ENCODE assay signal across 28 cellular contexts in the genomic region with DNA sequence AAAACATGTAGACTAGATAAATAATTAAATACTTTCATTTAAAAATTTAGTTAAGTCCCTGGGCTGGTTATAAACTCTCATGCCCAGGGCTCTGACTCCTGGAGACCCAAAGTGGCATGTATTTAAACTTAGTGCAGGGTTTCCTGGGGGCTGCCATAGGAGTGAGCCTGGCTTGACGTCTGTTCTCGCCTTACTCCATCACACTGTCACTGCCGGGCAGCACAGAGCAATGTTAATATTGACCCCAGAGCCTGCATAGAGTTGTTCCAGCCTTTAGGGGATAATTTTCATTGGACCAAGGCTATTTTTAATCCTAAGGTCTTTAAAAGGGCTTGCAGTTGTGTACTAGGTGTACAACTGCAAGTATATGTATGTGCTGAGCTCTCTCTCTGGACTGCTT.
"Had no signal": no experiment of that assay in that cellular context is flagged by ENCODE, and none has a peak within 500 bp of the region (broad histone marks: within the 10 kb centered on the region; RNA-seq: fewer than 3 reads in every experiment).

No MANE protein-coding gene starts in this region.

- H3K27me3 ChIP-seq: ascending aorta, breast epithelium, esophagus muscularis mucosa, foreskin keratinocyte, heart right ventricle had no signal

- ATAC-seq: activated CD4-positive, alpha-beta T cell treated with anti-CD3 and anti-CD28 coated beads for 36 hours; activated CD8-positive, alpha-beta memory T cell treated with anti-CD3 and anti-CD28 coated beads, Interleukin-2, amount 10 ng/mL, durations not matched to agents 7 days and 5 days; activated CD8-positive, alpha-beta T cell treated with anti-CD3 and anti-CD28 coated beads, Interleukin-2, amount 10 ng/mL, durations not matched to agents 7 days and 5 days; activated naive CD4-positive, alpha-beta T cell treated with anti-CD3 and anti-CD28 coated beads, Interleukin-2, amount 50 U/mL, for 72 hours; effector memory CD8-positive, alpha-beta T cell; foreskin keratinocyte had no signal

- H3K9me3 ChIP-seq: breast epithelium had no signal

- H3K36me3 ChIP-seq: ascending aorta, breast epithelium, esophagus muscularis mucosa had no signal

- H3K4me3 ChIP-seq: ascending aorta, breast epithelium, esophagus muscularis mucosa, heart right ventricle had no signal

- H3K4me1 ChIP-seq: ascending aorta, breast epithelium, foreskin keratinocyte had no signal

- H3K27ac ChIP-seq: ascending aorta, breast epithelium, esophagus muscularis mucosa, foreskin keratinocyte had no signal

- DNase-seq: activated CD4-positive, alpha-beta memory T cell treated with anti-CD3 and anti-CD28 coated beads for 36 hours; activated CD4-positive, alpha-beta T cell treated with anti-CD3 and anti-CD28 coated beads for 36 hours; activated CD4-positive, alpha-beta T cell treated with anti-CD3 and anti-CD28 coated beads, Interleukin-2, amount 10 ng/mL, durations not matched to agents 24 days and 14 days; activated CD4-positive, CD25-positive, alpha-beta regulatory T cell; activated CD4-positive, CD25-positive, alpha-beta regulatory T cell treated with anti-CD3 and anti-CD28 coated beads, Interleukin-2, amount 50 U/mL, for 72 hours; activated CD8-positive, alpha-beta memory T cell treated with anti-CD3 and anti-CD28 coated beads, Interleukin-2, amount 10 ng/mL, durations not matched to agents 7 days and 5 days; activated CD8-positive, alpha-beta memory T cell treated with anti-CD3 and anti-CD28 coated beads, Interleukin-2, amount 50 U/mL, for 4 hours; activated CD8-positive, alpha-beta T cell treated with anti-CD3 and anti-CD28 coated beads, Interleukin-2, amount 10 ng/mL, durations not matched to agents 7 days and 5 days; activated gamma-delta T cell; activated naive CD4-positive, alpha-beta T cell; activated naive CD4-positive, alpha-beta T cell treated with anti-CD3 and anti-CD28 coated beads, Interleukin-2, amount 10 ng/mL, durations not matched to agents 7 days and 5 days; activated naive CD8-positive, alpha-beta T cell treated with anti-CD3 and anti-CD28 coated beads, Interleukin-2, amount 10 ng/mL, durations not matched to agents 7 days and 5 days; activated T-cell treated with anti-CD3 and anti-CD28 coated beads, Interleukin-2, amount 50 U/mL, for 1 hour; activated T-cell treated with anti-CD3 and anti-CD28 coated beads, Interleukin-2, amount 50 U/mL, for 48 hours; caudate nucleus; cortex of kidney; dermis blood vessel endothelial cell; effector CD4-positive, alpha-beta T cell; effector memory CD8-positive, alpha-beta T cell; erythroblast; foreskin keratinocyte; glutamatergic neuron; heart right ventricle; T-helper 2 cell had no signal
